In genomic region chr17:72030067-72030899, GRCh38 we compare ENCODE assay signal across 8 cellular contexts.
DNase-seq lines count a peak whose midpoint lies in the region; ATAC-seq and TF ChIP-seq lines count a peak whose summit lies in the region.

No MANE protein-coding gene starts in this region.

- no peaks in the 10 kb centered on the region for H3K27me3 ChIP-seq in HUES64 (ENCODE audit: insufficient read depth, low read length)
- peaks cover 0 to 5% of the 10 kb centered on the region in 2 donors for H3K27me3 ChIP-seq in uterus

- H3K9me3 Mint-ChIP-seq in activated B cell treated with CpG ODN at 0.5 μM for 24 hours (no peaks in the 10 kb centered on the region), naive B cell (peaks cover 0 to 10% (median 3%) of the 10 kb centered on the region in 7 donors)

- peaks cover 19% of the 10 kb centered on the region for H3K4me1 Mint-ChIP-seq in activated B cell treated with CpG ODN at 0.5 μM for 24 hours
- peaks cover 4 to 16% (median 11%) of the 10 kb centered on the region in 3 donors for H3K4me1 Mint-ChIP-seq in naive B cell

- H3K9ac ChIP-seq in HUES64 (ENCODE audit: low read depth, low read length), result peak overlapping the region; percentile 40

- H3K36me3 Mint-ChIP-seq in activated B cell treated with CpG ODN at 0.5 μM for 24 hours (ENCODE audit: low read depth), result no peaks in the 10 kb centered on the region
- no peaks in the 10 kb centered on the region for H3K36me3 Mint-ChIP-seq in naive B cell

- H3K4me3 ChIP-seq in HUES64 (ENCODE audit: low read length) (peak overlapping the region; percentile 52), fibroblast of mammary gland (ENCODE audit: control insufficient read depth, low read depth, low read length) (peak overlapping the region; percentile 39), uterus (peak overlapping the region; percentile 13 to 15)

- 2% methylated on average over 18 of the region's 22 CpGs for WGBS in HUES64

- H3K9me3 ChIP-seq in HUES64 (ENCODE audit: insufficient read depth, low read depth, low read length), result no peaks in the 10 kb centered on the region
- no peaks in the 10 kb centered on the region for H3K9me3 ChIP-seq in uterus

- peak overlapping the region; percentile 75 for H3K4me3 Mint-ChIP-seq in activated B cell treated with CpG ODN at 0.5 μM for 24 hours
- peak overlapping the region in 7 of 8 donors; percentile 11 to 81 (median 64) for H3K4me3 Mint-ChIP-seq in naive B cell

- POLR2A ChIA-PET in activated B cell treated with CpG ODN at 0.5 μM for 24 hours (lab: Charles Lee), result no interaction called here

- H3K27ac ChIP-seq in HUES64 (ENCODE audit: low read depth, low read length) (peak overlapping the region; percentile 84), uterus (no peak overlapping the region)

- TF ChIP-seq CTCF in GM12872 (IDR thresholded peaks at IDR 0.05; ENCODE audit: insufficient read depth, low read depth, low read length) (peak; percentile 65), activated B cell treated with CpG ODN at 0.5 μM for 24 hours (IDR thresholded peaks at IDR 0.05) (no peak), fibroblast of mammary gland (conservative IDR thresholded peaks at IDR 0.05; ENCODE audit: control insufficient read depth, insufficient read depth, low read depth, low read length) (peak; percentile 37), uterus (IDR thresholded peaks at IDR 0.05) (peak in 1 of 4 experiments; percentile 10)

- H3K27ac Mint-ChIP-seq in activated B cell treated with CpG ODN at 0.5 μM for 24 hours (peak overlapping the region; percentile 59), naive B cell (no peak overlapping the region)

- CTCF ChIA-PET in activated B cell treated with CpG ODN at 0.5 μM for 24 hours (lab: Charles Lee), result no interaction called here

- intact Hi-C loops in activated B cell treated with CpG ODN at 0.5 μM for 24 hours (cut with micrococcal nuclease), result no loop called here
- intact Hi-C loops in uterus (cut with DNase I; ENCODE audit: low total_unique reads), result no loop called here

- ATAC-seq in GM21529 (IDR thresholded peaks at IDR 0.05; ENCODE audit: unreplicated experiment) (peak; percentile 67), activated B cell treated with CpG ODN at 0.5 μM for 24 hours (ENCODE audit: low read depth) (peak; percentile 47), naive B cell (ENCODE audit: low read depth in 2 of 2) (no peak)

- H3K36me3 ChIP-seq in HUES64 (ENCODE audit: insufficient read depth, low read length) (no peaks in the 10 kb centered on the region), uterus (no peaks in the 10 kb centered on the region)

- peaks cover 44% of the 10 kb centered on the region for H3K4me1 ChIP-seq in HUES64 (ENCODE audit: insufficient read depth, low read length)
- no peaks in the 10 kb centered on the region for H3K4me1 ChIP-seq in uterus

- no peak for DNase-seq in activated B cell treated with CpG ODN at 0.5 μM for 24 hours
- peak; percentile 18 for DNase-seq in fibroblast of mammary gland (ENCODE audit: low read depth)
- no peak for DNase-seq in naive B cell
- DNase-seq in uterus, result peak in 1 of 2 donors; percentile 16
- DNase-seq in CD1c-positive myeloid dendritic cell (ENCODE audit: extremely low spot score), result no peak

- TF ChIP-seq POLR2A in uterus (IDR thresholded peaks at IDR 0.05), result no peak

- peaks cover 2% of the 10 kb centered on the region for H3K27me3 Mint-ChIP-seq in activated B cell treated with CpG ODN at 0.5 μM for 24 hours
- peaks cover 7 to 26% (median 7%) of the 10 kb centered on the region in 3 donors for H3K27me3 Mint-ChIP-seq in naive B cell

Comparison
In these comparisons a context has a peak if more than half of its experiments do, and no peak if none do; other contexts are left out.
1. ATAC-seq: peak in GM21529 (single experiment) and activated B cell treated with CpG ODN at 0.5 μM for 24 hours (single experiment); none in naive B cell (0 of 2).
2. Peak in every context shown above with its lines, with median percentiles within 50 percentile points of each other: H3K4me3 ChIP-seq.